ENCODE assay signal across 1 cellular context in genomic region chr5:145937432-145938250, GRCh38.
TF ChIP-seq lines count a peak whose summit lies in the region.

No MANE protein-coding gene starts in this region.

TF ChIP-seq in HepG2, 621 proteins besides CTCF, POLR2A, EP300 and RAD21 (continued from another document and continues in another):
- TF ChIP-seq PRMT3 (CRISPR knock-in tag; IDR thresholded peaks at IDR 0.05; ENCODE audit: borderline replicate concordance, low read depth) (peak; percentile 50; the same call in 1 of the 2 replicates), HOMEZ (CRISPR knock-in tag; IDR thresholded peaks at IDR 0.05; ENCODE audit: low read depth) (no peak), ARHGAP35 (CRISPR knock-in tag; IDR thresholded peaks at IDR 0.05; ENCODE audit: borderline replicate concordance) (no peak), ZNF777 (CRISPR knock-in tag; IDR thresholded peaks at IDR 0.05) (no peak), ZNF772 (CRISPR knock-in tag; IDR thresholded peaks at IDR 0.05) (no peak), FOXC1 (CRISPR knock-in tag; IDR thresholded peaks at IDR 0.05; ENCODE audit: borderline replicate concordance) (0 out of 2 replicates have a peak, but pooled peaks have one; percentile 25), PTBP1 (IDR thresholded peaks at IDR 0.05; ENCODE audit: low read depth, low read length, poor library complexity, severe bottlenecking) (no peak), ZSCAN9 (CRISPR knock-in tag; IDR thresholded peaks at IDR 0.05; ENCODE audit: borderline replicate concordance) (no peak), SATB2 (CRISPR knock-in tag; IDR thresholded peaks at IDR 0.05) (no peak), ZNF660 (CRISPR knock-in tag; IDR thresholded peaks at IDR 0.05; ENCODE audit: borderline replicate concordance, low read depth) (no peak), PREB (CRISPR knock-in tag; IDR thresholded peaks at IDR 0.05) (no peak), DNMT1 (CRISPR knock-in tag; IDR thresholded peaks at IDR 0.05) (no peak), SOX13 (IDR thresholded peaks at IDR 0.05) (no peak), SOX13 (CRISPR knock-in tag; conservative IDR thresholded peaks at IDR 0.05 in 1 of 2, IDR thresholded peaks at IDR 0.05 in 1 of 2) (no peak), BCL6 (CRISPR knock-in tag; IDR thresholded peaks at IDR 0.05) (no peak), NFYC (CRISPR knock-in tag; IDR thresholded peaks at IDR 0.05) (no peak), KAT7 (CRISPR knock-in tag; IDR thresholded peaks at IDR 0.05; ENCODE audit: borderline replicate concordance) (no peak), ZNF12 (CRISPR knock-in tag; IDR thresholded peaks at IDR 0.05) (peak; percentile 89), ATF7 (IDR thresholded peaks at IDR 0.05) (no peak), ATF7 (CRISPR knock-in tag; IDR thresholded peaks at IDR 0.05) (no peak), ZNF430 (CRISPR knock-in tag; IDR thresholded peaks at IDR 0.05) (no peak), ZFP62 (CRISPR knock-in tag; IDR thresholded peaks at IDR 0.05) (no peak), HHEX (CRISPR knock-in tag; IDR thresholded peaks at IDR 0.05) (no peak), RNF219 (CRISPR knock-in tag; IDR thresholded peaks at IDR 0.05) (no peak), MTF1 (CRISPR knock-in tag; IDR thresholded peaks at IDR 0.05) (no peak), SIN3A (IDR thresholded peaks at IDR 0.05; ENCODE audit: borderline replicate concordance, low read depth, low read length) (no peak), HNRNPL (IDR thresholded peaks at IDR 0.05; ENCODE audit: low read depth, low read length) (peak; percentile 72), AHR (CRISPR knock-in tag; IDR thresholded peaks at IDR 0.05) (no peak), ZNF136 (CRISPR knock-in tag; IDR thresholded peaks at IDR 0.05; ENCODE audit: low read depth) (no peak), ZNF792 (CRISPR knock-in tag; IDR thresholded peaks at IDR 0.05) (no peak), ATAD3A (CRISPR knock-in tag; IDR thresholded peaks at IDR 0.05) (no peak), ONECUT2 (CRISPR knock-in tag; IDR thresholded peaks at IDR 0.05) (no peak), SOX6 (IDR thresholded peaks at IDR 0.05) (no peak), SOX6 (CRISPR knock-in tag; IDR thresholded peaks at IDR 0.05) (no peak), PAF1 (CRISPR knock-in tag; IDR thresholded peaks at IDR 0.05) (no peak), ZNF652 (CRISPR knock-in tag; IDR thresholded peaks at IDR 0.05; ENCODE audit: borderline replicate concordance, low read depth) (peak; percentile 28; the same call in 1 of the 2 replicates), GTF3A (CRISPR knock-in tag; conservative IDR thresholded peaks at IDR 0.05) (no peak), ZNF432 (CRISPR knock-in tag; IDR thresholded peaks at IDR 0.05; ENCODE audit: borderline replicate concordance) (no peak), BCL3 (CRISPR knock-in tag; IDR thresholded peaks at IDR 0.05) (no peak)
- TF ChIP-seq, protein P1, sequence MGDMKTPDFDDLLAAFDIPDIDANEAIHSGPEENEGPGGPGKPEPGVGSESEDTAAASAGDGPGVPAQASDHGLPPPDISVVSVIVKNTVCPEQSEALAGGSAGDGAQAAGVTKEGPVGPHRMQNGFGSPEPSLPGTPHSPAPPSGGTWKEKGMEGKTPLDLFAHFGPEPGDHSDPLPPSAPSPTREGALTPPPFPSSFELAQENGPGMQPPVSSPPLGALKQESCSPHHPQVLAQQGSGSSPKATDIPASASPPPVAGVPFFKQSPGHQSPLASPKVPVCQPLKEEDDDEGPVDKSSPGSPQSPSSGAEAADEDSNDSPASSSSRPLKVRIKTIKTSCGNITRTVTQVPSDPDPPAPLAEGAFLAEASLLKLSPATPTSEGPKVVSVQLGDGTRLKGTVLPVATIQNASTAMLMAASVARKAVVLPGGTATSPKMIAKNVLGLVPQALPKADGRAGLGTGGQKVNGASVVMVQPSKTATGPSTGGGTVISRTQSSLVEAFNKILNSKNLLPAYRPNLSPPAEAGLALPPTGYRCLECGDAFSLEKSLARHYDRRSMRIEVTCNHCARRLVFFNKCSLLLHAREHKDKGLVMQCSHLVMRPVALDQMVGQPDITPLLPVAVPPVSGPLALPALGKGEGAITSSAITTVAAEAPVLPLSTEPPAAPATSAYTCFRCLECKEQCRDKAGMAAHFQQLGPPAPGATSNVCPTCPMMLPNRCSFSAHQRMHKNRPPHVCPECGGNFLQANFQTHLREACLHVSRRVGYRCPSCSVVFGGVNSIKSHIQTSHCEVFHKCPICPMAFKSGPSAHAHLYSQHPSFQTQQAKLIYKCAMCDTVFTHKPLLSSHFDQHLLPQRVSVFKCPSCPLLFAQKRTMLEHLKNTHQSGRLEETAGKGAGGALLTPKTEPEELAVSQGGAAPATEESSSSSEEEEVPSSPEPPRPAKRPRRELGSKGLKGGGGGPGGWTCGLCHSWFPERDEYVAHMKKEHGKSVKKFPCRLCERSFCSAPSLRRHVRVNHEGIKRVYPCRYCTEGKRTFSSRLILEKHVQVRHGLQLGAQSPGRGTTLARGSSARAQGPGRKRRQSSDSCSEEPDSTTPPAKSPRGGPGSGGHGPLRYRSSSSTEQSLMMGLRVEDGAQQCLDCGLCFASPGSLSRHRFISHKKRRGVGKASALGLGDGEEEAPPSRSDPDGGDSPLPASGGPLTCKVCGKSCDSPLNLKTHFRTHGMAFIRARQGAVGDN (CRISPR knock-in tag; IDR thresholded peaks at IDR 0.05), result peak; percentile 79
- TF ChIP-seq, protein P2, sequence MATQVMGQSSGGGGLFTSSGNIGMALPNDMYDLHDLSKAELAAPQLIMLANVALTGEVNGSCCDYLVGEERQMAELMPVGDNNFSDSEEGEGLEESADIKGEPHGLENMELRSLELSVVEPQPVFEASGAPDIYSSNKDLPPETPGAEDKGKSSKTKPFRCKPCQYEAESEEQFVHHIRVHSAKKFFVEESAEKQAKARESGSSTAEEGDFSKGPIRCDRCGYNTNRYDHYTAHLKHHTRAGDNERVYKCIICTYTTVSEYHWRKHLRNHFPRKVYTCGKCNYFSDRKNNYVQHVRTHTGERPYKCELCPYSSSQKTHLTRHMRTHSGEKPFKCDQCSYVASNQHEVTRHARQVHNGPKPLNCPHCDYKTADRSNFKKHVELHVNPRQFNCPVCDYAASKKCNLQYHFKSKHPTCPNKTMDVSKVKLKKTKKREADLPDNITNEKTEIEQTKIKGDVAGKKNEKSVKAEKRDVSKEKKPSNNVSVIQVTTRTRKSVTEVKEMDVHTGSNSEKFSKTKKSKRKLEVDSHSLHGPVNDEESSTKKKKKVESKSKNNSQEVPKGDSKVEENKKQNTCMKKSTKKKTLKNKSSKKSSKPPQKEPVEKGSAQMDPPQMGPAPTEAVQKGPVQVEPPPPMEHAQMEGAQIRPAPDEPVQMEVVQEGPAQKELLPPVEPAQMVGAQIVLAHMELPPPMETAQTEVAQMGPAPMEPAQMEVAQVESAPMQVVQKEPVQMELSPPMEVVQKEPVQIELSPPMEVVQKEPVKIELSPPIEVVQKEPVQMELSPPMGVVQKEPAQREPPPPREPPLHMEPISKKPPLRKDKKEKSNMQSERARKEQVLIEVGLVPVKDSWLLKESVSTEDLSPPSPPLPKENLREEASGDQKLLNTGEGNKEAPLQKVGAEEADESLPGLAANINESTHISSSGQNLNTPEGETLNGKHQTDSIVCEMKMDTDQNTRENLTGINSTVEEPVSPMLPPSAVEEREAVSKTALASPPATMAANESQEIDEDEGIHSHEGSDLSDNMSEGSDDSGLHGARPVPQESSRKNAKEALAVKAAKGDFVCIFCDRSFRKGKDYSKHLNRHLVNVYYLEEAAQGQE (IDR thresholded peaks at IDR 0.05; ENCODE audit: borderline replicate concordance in 1 of 2, low read depth in 1 of 2, low read length in 2 of 2), result no peak
- TF ChIP-seq, protein P3, sequence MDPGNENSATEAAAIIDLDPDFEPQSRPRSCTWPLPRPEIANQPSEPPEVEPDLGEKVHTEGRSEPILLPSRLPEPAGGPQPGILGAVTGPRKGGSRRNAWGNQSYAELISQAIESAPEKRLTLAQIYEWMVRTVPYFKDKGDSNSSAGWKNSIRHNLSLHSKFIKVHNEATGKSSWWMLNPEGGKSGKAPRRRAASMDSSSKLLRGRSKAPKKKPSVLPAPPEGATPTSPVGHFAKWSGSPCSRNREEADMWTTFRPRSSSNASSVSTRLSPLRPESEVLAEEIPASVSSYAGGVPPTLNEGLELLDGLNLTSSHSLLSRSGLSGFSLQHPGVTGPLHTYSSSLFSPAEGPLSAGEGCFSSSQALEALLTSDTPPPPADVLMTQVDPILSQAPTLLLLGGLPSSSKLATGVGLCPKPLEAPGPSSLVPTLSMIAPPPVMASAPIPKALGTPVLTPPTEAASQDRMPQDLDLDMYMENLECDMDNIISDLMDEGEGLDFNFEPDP (CRISPR knock-in tag; conservative IDR thresholded peaks at IDR 0.05), result 0 out of 2 replicates have a peak, but pooled peaks have one; percentile 67
- TF ChIP-seq, protein P4, sequence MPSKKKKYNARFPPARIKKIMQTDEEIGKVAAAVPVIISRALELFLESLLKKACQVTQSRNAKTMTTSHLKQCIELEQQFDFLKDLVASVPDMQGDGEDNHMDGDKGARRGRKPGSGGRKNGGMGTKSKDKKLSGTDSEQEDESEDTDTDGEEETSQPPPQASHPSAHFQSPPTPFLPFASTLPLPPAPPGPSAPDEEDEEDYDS (CRISPR knock-in tag; IDR thresholded peaks at IDR 0.05), result no peak
- TF ChIP-seq, protein P5, sequence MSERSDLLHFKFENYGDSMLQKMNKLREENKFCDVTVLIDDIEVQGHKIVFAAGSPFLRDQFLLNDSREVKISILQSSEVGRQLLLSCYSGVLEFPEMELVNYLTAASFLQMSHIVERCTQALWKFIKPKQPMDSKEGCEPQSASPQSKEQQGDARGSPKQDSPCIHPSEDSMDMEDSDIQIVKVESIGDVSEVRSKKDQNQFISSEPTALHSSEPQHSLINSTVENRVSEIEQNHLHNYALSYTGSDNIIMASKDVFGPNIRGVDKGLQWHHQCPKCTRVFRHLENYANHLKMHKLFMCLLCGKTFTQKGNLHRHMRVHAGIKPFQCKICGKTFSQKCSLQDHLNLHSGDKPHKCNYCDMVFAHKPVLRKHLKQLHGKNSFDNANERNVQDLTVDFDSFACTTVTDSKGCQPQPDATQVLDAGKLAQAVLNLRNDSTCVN (CRISPR knock-in tag; IDR thresholded peaks at IDR 0.05; ENCODE audit: borderline replicate concordance), result no peak
- TF ChIP-seq, protein P6, sequence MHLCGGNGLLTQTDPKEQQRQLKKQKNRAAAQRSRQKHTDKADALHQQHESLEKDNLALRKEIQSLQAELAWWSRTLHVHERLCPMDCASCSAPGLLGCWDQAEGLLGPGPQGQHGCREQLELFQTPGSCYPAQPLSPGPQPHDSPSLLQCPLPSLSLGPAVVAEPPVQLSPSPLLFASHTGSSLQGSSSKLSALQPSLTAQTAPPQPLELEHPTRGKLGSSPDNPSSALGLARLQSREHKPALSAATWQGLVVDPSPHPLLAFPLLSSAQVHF (CRISPR knock-in tag; IDR thresholded peaks at IDR 0.05), result no peak
- TF ChIP-seq, protein P7, sequence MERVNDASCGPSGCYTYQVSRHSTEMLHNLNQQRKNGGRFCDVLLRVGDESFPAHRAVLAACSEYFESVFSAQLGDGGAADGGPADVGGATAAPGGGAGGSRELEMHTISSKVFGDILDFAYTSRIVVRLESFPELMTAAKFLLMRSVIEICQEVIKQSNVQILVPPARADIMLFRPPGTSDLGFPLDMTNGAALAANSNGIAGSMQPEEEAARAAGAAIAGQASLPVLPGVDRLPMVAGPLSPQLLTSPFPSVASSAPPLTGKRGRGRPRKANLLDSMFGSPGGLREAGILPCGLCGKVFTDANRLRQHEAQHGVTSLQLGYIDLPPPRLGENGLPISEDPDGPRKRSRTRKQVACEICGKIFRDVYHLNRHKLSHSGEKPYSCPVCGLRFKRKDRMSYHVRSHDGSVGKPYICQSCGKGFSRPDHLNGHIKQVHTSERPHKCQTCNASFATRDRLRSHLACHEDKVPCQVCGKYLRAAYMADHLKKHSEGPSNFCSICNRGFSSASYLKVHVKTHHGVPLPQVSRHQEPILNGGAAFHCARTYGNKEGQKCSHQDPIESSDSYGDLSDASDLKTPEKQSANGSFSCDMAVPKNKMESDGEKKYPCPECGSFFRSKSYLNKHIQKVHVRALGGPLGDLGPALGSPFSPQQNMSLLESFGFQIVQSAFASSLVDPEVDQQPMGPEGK (CRISPR knock-in tag; IDR thresholded peaks at IDR 0.05), result 0 out of 2 replicates have a peak, but pooled peaks have one; percentile 19
